Comparison of ENCODE assay signal across 10 cellular contexts in genomic region chr10:102310356-102311024, GRCh38.
A peak's percentile ranks its signal among the peaks of the same experiment; 100 is the strongest.
DNase-seq lines count a peak whose midpoint lies in the region; ATAC-seq and TF ChIP-seq lines count a peak whose summit lies in the region.
"Had no signal": no experiment of that assay in that cellular context is flagged by ENCODE, and none has a peak within 500 bp of the region (broad histone marks: within the 10 kb centered on the region; RNA-seq: fewer than 3 reads in every experiment).

No MANE protein-coding gene starts in this region.

- H3K79me2 ChIP-seq in SK-N-SH (ENCODE audit: insufficient read depth), result peaks cover 72% of the 10 kb centered on the region

- peaks cover 4% of the 10 kb centered on the region for H3K4me1 Mint-ChIP-seq in CD14-positive monocyte

- no peaks in the 10 kb centered on the region for H3K9me2 ChIP-seq in SK-N-SH

- H3K27ac Mint-ChIP-seq in CD14-positive monocyte, result no peak overlapping the region

- H3K36me3 Mint-ChIP-seq in CD14-positive monocyte, result peaks cover 12 to 23% of the 10 kb centered on the region in 2 donors

- H3K9me3 Mint-ChIP-seq in CD14-positive monocyte, result peaks cover 0 to 2% (median 0%) of the 10 kb centered on the region in 7 donors

- no peak overlapping the region for H3K4me3 Mint-ChIP-seq in CD14-positive monocyte

- peaks cover 0 to 3% of the 10 kb centered on the region in 2 experiments for H3K36me3 ChIP-seq in SK-N-SH (replicated peaks in 1 of 2; ENCODE audit: control insufficient read depth in 1 of 2, insufficient read depth in 2 of 2, low read length in 1 of 2)

- no peaks in the 10 kb centered on the region for H3K27me3 ChIP-seq in SK-N-SH (ENCODE audit: insufficient read depth)

- ATAC-seq in HG02763 (IDR thresholded peaks at IDR 0.05; ENCODE audit: unreplicated experiment), result no peak
- ATAC-seq in GM21515 (IDR thresholded peaks at IDR 0.05; ENCODE audit: unreplicated experiment), result no peak
- no peak for ATAC-seq in GM21528 (IDR thresholded peaks at IDR 0.05; ENCODE audit: low FRiP score, unreplicated experiment)

- H3K9ac ChIP-seq in SK-N-SH, result peak overlapping the region; percentile 1; the same call in 1 of the 2 replicates

- WGBS in SK-N-SH (ENCODE audit: low lambda C conversion rate), result 66% methylated on average over 4 of the region's 4 CpGs

- peaks cover 27% of the 10 kb centered on the region for H3F3A ChIP-seq in SK-N-SH (replicated peaks; ENCODE audit: insufficient read depth)

- H4K20me1 ChIP-seq in SK-N-SH (ENCODE audit: insufficient read depth), result 0 out of 2 replicates have a peak, but pooled peaks cover 7% of the 10 kb centered on the region

- peak overlapping the region; percentile 65 to 69 for H3K27ac ChIP-seq in SK-N-SH (ENCODE audit: low read depth in 2 of 2, low read length in 1 of 2)

- no peak overlapping the region for H2AFZ ChIP-seq in SK-N-SH (ENCODE audit: low read depth)

- no peaks in the 10 kb centered on the region for H3K9me3 ChIP-seq in SK-N-SH

- CTCF ChIA-PET in SK-N-SH (lab: Yijun Ruan, JAX), result interaction anchor here (1.7 to 3.3 kb wide), 5 partner anchors 13 to 81 kb away, joined by 5 to 15 read pairs (median 10); no protein-coding TSS in a partner anchor

- H3K4me3 ChIP-seq in SK-N-SH (ENCODE audit: low read depth in 2 of 2, low read length in 1 of 2) (no peak overlapping the region; a peak in 1 of 4 replicates), fibroblast of the aortic adventitia (ENCODE audit: low read depth, low read length) (no peak overlapping the region)

- TF ChIP-seq RAD21 in SK-N-SH (IDR thresholded peaks at IDR 0.05; ENCODE audit: low read length), result no peak

- H3K4me2 ChIP-seq in SK-N-SH, result peak overlapping the region; percentile 56

- intact Hi-C loops in CD14-positive monocyte (cut with micrococcal nuclease), result no loop called here

- peaks cover 12 to 32% of the 10 kb centered on the region in 2 experiments for H3K4me1 ChIP-seq in SK-N-SH (ENCODE audit: control insufficient read depth in 1 of 2, insufficient read depth in 2 of 2, low read depth in 1 of 2, low read length in 1 of 2)

- POLR2A ChIA-PET in SK-N-SH (lab: Yijun Ruan, JAX), result no interaction called here

- TF ChIP-seq CTCF in SK-N-SH (IDR thresholded peaks at IDR 0.05), result no peak
- no peak for TF ChIP-seq CTCF in fibroblast of the aortic adventitia (IDR thresholded peaks at IDR 0.05; ENCODE audit: insufficient read depth, low read length)
- no peak for TF ChIP-seq CTCF in CD14-positive monocyte (IDR thresholded peaks at IDR 0.05)

- DNase-seq in EH (ENCODE audit: low read depth) (peak; percentile 90), SK-N-SH (no peak), fibroblast of the aortic adventitia (ENCODE audit: low read depth) (peak; percentile 60), non-pigmented ciliary epithelial cell (ENCODE audit: low read depth) (peak; percentile 47), CD14-positive monocyte (ENCODE audit: low spot score) (no peak)
- DNase-seq: activated gamma-delta T cell, NCI-H82 had no signal

- H3K27me3 Mint-ChIP-seq in CD14-positive monocyte (ENCODE audit: low read depth in 3 of 3), result no peaks in the 10 kb centered on the region

- peak in 1 of 2 experiments; percentile 39; a peak in 1 of 4 replicates for TF ChIP-seq EP300 in SK-N-SH (IDR thresholded peaks at IDR 0.05; ENCODE audit: borderline replicate concordance in 1 of 2, low read depth in 1 of 2, low read length in 1 of 2)

TF ChIP-seq in SK-N-SH, 30 proteins besides CTCF, POLR2A, EP300 and RAD21 (continues in another document):
- no peak for TF ChIP-seq NRF1 (IDR thresholded peaks at IDR 0.05; ENCODE audit: low read depth, low read length)
- peak; percentile 61; the same call in 1 of the 2 replicates for TF ChIP-seq TEAD4 (IDR thresholded peaks at IDR 0.05; ENCODE audit: borderline replicate concordance, insufficient read depth)
- TF ChIP-seq REST (IDR thresholded peaks at IDR 0.05; ENCODE audit: low read depth, low read length), result no peak
- TF ChIP-seq GABPA (IDR thresholded peaks at IDR 0.05; ENCODE audit: low read depth), result no peak
- TF ChIP-seq FOSL2 (IDR thresholded peaks at IDR 0.05; ENCODE audit: borderline replicate concordance, low read depth), result peak; percentile 58; the same call in 1 of the 2 replicates
- no peak for TF ChIP-seq EZH2phosphoT487 (IDR thresholded peaks at IDR 0.05; ENCODE audit: borderline replicate concordance, low read depth)
- TF ChIP-seq SMC3 (IDR thresholded peaks at IDR 0.05; ENCODE audit: low read depth, low read length), result no peak
- no peak for TF ChIP-seq RFX5 (IDR thresholded peaks at IDR 0.05; ENCODE audit: low read length)
- no peak for TF ChIP-seq YY1 (IDR thresholded peaks at IDR 0.05; ENCODE audit: low read depth)
- 0 out of 2 replicates have a peak, but pooled peaks have one; percentile 37 for TF ChIP-seq SIN3A (IDR thresholded peaks at IDR 0.05; ENCODE audit: borderline replicate concordance, low read depth, low read length)
- 0 out of 2 replicates have a peak, but pooled peaks have one; percentile 10 for TF ChIP-seq NFIC (IDR thresholded peaks at IDR 0.05; ENCODE audit: borderline replicate concordance)
- TF ChIP-seq IRF3 (IDR thresholded peaks at IDR 0.05; ENCODE audit: low read depth, low read length), result no peak
- TF ChIP-seq JUND (IDR thresholded peaks at IDR 0.05), result peak; percentile 64; the same call in 1 of the 2 replicates
- no peak for TF ChIP-seq FOXJ3 (CRISPR knock-in tag; IDR thresholded peaks at IDR 0.05)
- no peak for TF ChIP-seq USF2 (IDR thresholded peaks at IDR 0.05; ENCODE audit: borderline replicate concordance, low read depth, low read length)
- TF ChIP-seq ELF1 (IDR thresholded peaks at IDR 0.05), result 0 out of 2 replicates have a peak, but pooled peaks have one; percentile 17
- no peak for TF ChIP-seq USF1 (IDR thresholded peaks at IDR 0.05; ENCODE audit: borderline replicate concordance, low read depth)
- no peak for TF ChIP-seq FOXM1 (IDR thresholded peaks at IDR 0.05; ENCODE audit: low read depth)
- 0 out of 2 replicates have a peak, but pooled peaks have one; percentile 7 for TF ChIP-seq MAX (IDR thresholded peaks at IDR 0.05; ENCODE audit: low read depth)
- TF ChIP-seq MEF2A (IDR thresholded peaks at IDR 0.05; ENCODE audit: borderline replicate concordance, low read depth), result peak; percentile 26; the same call in 1 of the 2 replicates
- TF ChIP-seq TAF1 (IDR thresholded peaks at IDR 0.05; ENCODE audit: borderline replicate concordance, low read depth, low read length), result no peak
- no peak for TF ChIP-seq MXI1 (IDR thresholded peaks at IDR 0.05; ENCODE audit: low read depth, low read length)
- TF ChIP-seq GATA2 (CRISPR knock-in tag; IDR thresholded peaks at IDR 0.05), result no peak
- peak; percentile 65 for TF ChIP-seq TCF12 (IDR thresholded peaks at IDR 0.05)
- TF ChIP-seq RXRA (IDR thresholded peaks at IDR 0.05; ENCODE audit: borderline replicate concordance, low read depth), result no peak

Comparison
In these comparisons a context has a peak if more than half of its experiments do, and no peak if none do; other contexts are left out.
1. DNase-seq: peak in EH (single experiment), fibroblast of the aortic adventitia (single experiment) and non-pigmented ciliary epithelial cell (single experiment); none in SK-N-SH (single experiment) and CD14-positive monocyte (single experiment).